ENCODE assay signal across 9 cellular contexts in the genomic region with DNA sequence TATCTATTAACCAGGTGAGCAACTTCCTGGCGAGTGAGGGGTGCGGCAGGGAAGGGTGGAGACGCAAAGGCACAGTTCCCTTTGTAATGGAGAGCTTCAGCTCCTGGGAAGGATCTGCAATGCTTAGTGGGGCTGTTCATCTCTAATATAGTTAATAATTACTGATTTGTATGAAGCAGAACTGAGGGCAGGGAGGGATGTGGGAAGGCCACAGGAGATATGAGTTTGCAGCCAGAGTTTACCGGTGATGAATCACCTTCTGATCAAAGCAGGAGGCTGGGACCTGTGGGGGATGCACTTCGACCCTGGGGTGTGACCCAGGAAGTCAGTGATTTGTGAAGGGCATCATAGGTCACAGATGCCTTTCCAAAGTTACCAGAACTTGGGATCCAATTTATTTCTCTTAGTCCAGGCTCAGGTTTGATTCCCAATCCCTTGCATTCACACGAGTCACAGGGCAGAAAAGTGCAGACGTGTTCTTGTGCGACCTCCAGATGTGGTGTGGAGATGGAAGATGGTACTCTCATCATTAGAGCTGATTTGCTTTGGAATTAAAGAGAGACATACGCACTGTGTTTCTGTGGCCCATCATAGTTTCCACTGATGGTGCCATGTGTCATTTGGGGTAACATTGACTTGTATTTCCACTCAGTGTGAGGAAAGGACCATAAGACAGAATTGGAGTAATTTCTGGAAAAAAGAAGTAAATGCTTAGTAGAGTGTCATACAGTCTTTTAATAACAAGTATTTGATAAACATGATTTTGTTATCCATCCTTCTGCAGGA. TPM values are rescaled to one million over a fixed set of nuclear protein-coding genes. Genes with fewer than 3 reads are reported as not detected.
DNase-seq lines count a peak whose midpoint lies in the region; ATAC-seq and TF ChIP-seq lines count a peak whose summit lies in the region.
"Had no signal": no experiment of that assay in that cellular context is flagged by ENCODE, and none has a peak within 500 bp of the region (broad histone marks: within the 10 kb centered on the region; RNA-seq: fewer than 3 reads in every experiment).

No MANE protein-coding gene starts in this region.

- no peak for TF ChIP-seq POLR2A in lower leg skin (IDR thresholded peaks at IDR 0.05)

- POLR2A ChIA-PET in activated CD8-positive, alpha-beta T cell treated with anti-CD3 and anti-CD28 coated beads for 36 hours (lab: Charles Lee): no interaction called here
- POLR2A ChIA-PET in activated CD8-positive, alpha-beta T cell treated with anti-CD3 and anti-CD28 coated beads, Interleukin-2, amount 10 ng/mL, durations not matched to agents 7 days and 5 days (lab: Charles Lee): interaction anchor here (0.6 kb wide), 1 partner anchor 29 kb away, joined by 3 read pairs; no protein-coding TSS in a partner anchor

- TF ChIP-seq CTCF in activated CD8-positive, alpha-beta T cell treated with anti-CD3 and anti-CD28 coated beads for 36 hours (IDR thresholded peaks at IDR 0.05): no peak
- TF ChIP-seq CTCF in foreskin keratinocyte (conservative IDR thresholded peaks at IDR 0.05): no peak
- no peak for TF ChIP-seq CTCF in lower leg skin (IDR thresholded peaks at IDR 0.05)

- no peak overlapping the region for H3K4me3 ChIP-seq in lower leg skin (ENCODE audit: low read depth, poor library complexity, severe bottlenecking)

- H3K27me3 ChIP-seq in foreskin keratinocyte: no peaks in the 10 kb centered on the region

- H3K27ac Mint-ChIP-seq in activated CD8-positive, alpha-beta T cell treated with anti-CD3 and anti-CD28 coated beads for 36 hours: peak overlapping the region; percentile 64
- no peak overlapping the region for H3K27ac Mint-ChIP-seq in activated CD8-positive, alpha-beta T cell treated with anti-CD3 and anti-CD28 coated beads, Interleukin-2, amount 10 ng/mL, durations not matched to agents 7 days and 5 days
- H3K27ac Mint-ChIP-seq in stimulated activated naive CD8-positive, alpha-beta T cell treated with anti-CD3 and anti-CD28 coated beads, Interleukin-15, Interleukin-2, amounts not matched to agents 100 ng/mL and 50 ng/mL, for 24 hours: peak overlapping the region; percentile 85

- DNase-seq in activated CD8-positive, alpha-beta T cell treated with anti-CD3 and anti-CD28 coated beads for 36 hours: peak; percentile 47
- no peak for DNase-seq in activated CD8-positive, alpha-beta T cell treated with anti-CD3 and anti-CD28 coated beads, Interleukin-2, amount 10 ng/mL, durations not matched to agents 7 days and 5 days
- DNase-seq in foreskin keratinocyte (no peak), lower leg skin (ENCODE audit: low spot score in 2 of 2) (no peak), caudate nucleus (lab: John Stamatoyannopoulos, UW) (no peak)
- DNase-seq: NCI-H1417 treated with DMSO at 0.1 percent for 48 hours had no signal

- H3K27ac ChIP-seq in foreskin keratinocyte: peak overlapping the region; percentile 22
- H3K27ac ChIP-seq in caudate nucleus (ENCODE audit: low read depth, low read length): no peak overlapping the region

- CTCF ChIA-PET in activated CD8-positive, alpha-beta T cell treated with anti-CD3 and anti-CD28 coated beads for 36 hours (lab: Charles Lee): interaction anchor here (1.6 kb wide), 2 partner anchors 11 to 56 kb away, joined by 3 to 4 read pairs; no protein-coding TSS in a partner anchor
- CTCF ChIA-PET in activated CD8-positive, alpha-beta T cell treated with anti-CD3 and anti-CD28 coated beads, Interleukin-2, amount 10 ng/mL, durations not matched to agents 7 days and 5 days (lab: Charles Lee): interaction anchor here (0.7 to 2.7 kb wide), 2 partner anchors 22 to 56 kb away, joined by 3 to 6 read pairs; no protein-coding TSS in a partner anchor

- intact Hi-C loops in activated CD8-positive, alpha-beta T cell treated with anti-CD3 and anti-CD28 coated beads for 36 hours (cut with micrococcal nuclease): loop anchor here (5.0 kb wide), 1 partner anchor 39 kb away; no protein-coding TSS in a partner anchor
- intact Hi-C loops in lower leg skin (cut with DNase I; ENCODE audit: low total_unique reads): no loop called here

- H3K27me3 Mint-ChIP-seq in activated CD8-positive, alpha-beta T cell treated with anti-CD3 and anti-CD28 coated beads for 36 hours: no peaks in the 10 kb centered on the region
- no peaks in the 10 kb centered on the region for H3K27me3 Mint-ChIP-seq in activated CD8-positive, alpha-beta T cell treated with anti-CD3 and anti-CD28 coated beads, Interleukin-2, amount 10 ng/mL, durations not matched to agents 7 days and 5 days (ENCODE audit: low read depth)
- no peaks in the 10 kb centered on the region for H3K27me3 Mint-ChIP-seq in stimulated activated naive CD8-positive, alpha-beta T cell treated with anti-CD3 and anti-CD28 coated beads, Interleukin-15, Interleukin-2, amounts not matched to agents 100 ng/mL and 50 ng/mL, for 24 hours

- H3K9me3 Mint-ChIP-seq in activated CD8-positive, alpha-beta T cell treated with anti-CD3 and anti-CD28 coated beads for 36 hours: no peaks in the 10 kb centered on the region
- no peaks in the 10 kb centered on the region for H3K9me3 Mint-ChIP-seq in activated CD8-positive, alpha-beta T cell treated with anti-CD3 and anti-CD28 coated beads, Interleukin-2, amount 10 ng/mL, durations not matched to agents 7 days and 5 days (ENCODE audit: insufficient read depth)
- no peaks in the 10 kb centered on the region for H3K9me3 Mint-ChIP-seq in stimulated activated naive CD8-positive, alpha-beta T cell treated with anti-CD3 and anti-CD28 coated beads, Interleukin-15, Interleukin-2, amounts not matched to agents 100 ng/mL and 50 ng/mL, for 24 hours

- WGBS in lower leg skin, 2 donors: 59 to 68% methylated on average over 9 of the region's 9 CpGs

- H3K4me1 ChIP-seq in foreskin keratinocyte: peaks cover 35% of the 10 kb centered on the region

- peaks cover 2% of the 10 kb centered on the region for H3K36me3 Mint-ChIP-seq in activated CD8-positive, alpha-beta T cell treated with anti-CD3 and anti-CD28 coated beads for 36 hours (ENCODE audit: low read depth)
- no peaks in the 10 kb centered on the region for H3K36me3 Mint-ChIP-seq in activated CD8-positive, alpha-beta T cell treated with anti-CD3 and anti-CD28 coated beads, Interleukin-2, amount 10 ng/mL, durations not matched to agents 7 days and 5 days (ENCODE audit: low read depth)
- H3K36me3 Mint-ChIP-seq in stimulated activated naive CD8-positive, alpha-beta T cell treated with anti-CD3 and anti-CD28 coated beads, Interleukin-15, Interleukin-2, amounts not matched to agents 100 ng/mL and 50 ng/mL, for 24 hours (ENCODE audit: low read depth): no peaks in the 10 kb centered on the region

- H3K4me3 Mint-ChIP-seq in activated CD8-positive, alpha-beta T cell treated with anti-CD3 and anti-CD28 coated beads for 36 hours: no peak overlapping the region
- no peak overlapping the region for H3K4me3 Mint-ChIP-seq in activated CD8-positive, alpha-beta T cell treated with anti-CD3 and anti-CD28 coated beads, Interleukin-2, amount 10 ng/mL, durations not matched to agents 7 days and 5 days
- peak overlapping the region; percentile 45 for H3K4me3 Mint-ChIP-seq in stimulated activated naive CD8-positive, alpha-beta T cell treated with anti-CD3 and anti-CD28 coated beads, Interleukin-15, Interleukin-2, amounts not matched to agents 100 ng/mL and 50 ng/mL, for 24 hours

- ATAC-seq in activated CD8-positive, alpha-beta T cell treated with anti-CD3 and anti-CD28 coated beads for 36 hours: peak; percentile 52
- ATAC-seq in activated CD8-positive, alpha-beta T cell treated with anti-CD3 and anti-CD28 coated beads, Interleukin-2, amount 10 ng/mL, durations not matched to agents 7 days and 5 days: no peak
- ATAC-seq in HG03175 (IDR thresholded peaks at IDR 0.05; ENCODE audit: unreplicated experiment): peak; percentile 48
- peak; percentile 72 for ATAC-seq in foreskin keratinocyte
- no peak for ATAC-seq in GM19351 (IDR thresholded peaks at IDR 0.05; ENCODE audit: unreplicated experiment)

- peaks cover 56% of the 10 kb centered on the region for H3K4me1 Mint-ChIP-seq in activated CD8-positive, alpha-beta T cell treated with anti-CD3 and anti-CD28 coated beads for 36 hours (ENCODE audit: low read depth)
- H3K4me1 Mint-ChIP-seq in activated CD8-positive, alpha-beta T cell treated with anti-CD3 and anti-CD28 coated beads, Interleukin-2, amount 10 ng/mL, durations not matched to agents 7 days and 5 days (ENCODE audit: low read depth): peaks cover 42% of the 10 kb centered on the region
- peaks cover 70% of the 10 kb centered on the region for H3K4me1 Mint-ChIP-seq in stimulated activated naive CD8-positive, alpha-beta T cell treated with anti-CD3 and anti-CD28 coated beads, Interleukin-15, Interleukin-2, amounts not matched to agents 100 ng/mL and 50 ng/mL, for 24 hours (ENCODE audit: low read depth)

RNA-seq across cellular contexts. Expression of a gene that starts 55.0 kb away (rescaled TPM):
- 10 to 100 TPM; 15.5 to 17.1 TPM for total RNA-seq in activated CD8-positive, alpha-beta T cell treated with anti-CD3 and anti-CD28 coated beads for 36 hours
- 10 to 100 TPM; 15.3 to 18.0 TPM for total RNA-seq in activated CD8-positive, alpha-beta T cell treated with anti-CD3 and anti-CD28 coated beads, Interleukin-2, amount 10 ng/mL, durations not matched to agents 7 days and 5 days
- total RNA-seq in foreskin keratinocyte: 13.8 and 15.8 TPM in 2 replicates
- 3.9 and 5.3 TPM in 2 replicates for polyA plus RNA-seq in foreskin keratinocyte
- 10 to 100 TPM; 34.3 to 43.9 (median 40.3) TPM for total RNA-seq in lower leg skin

Comparison
In these comparisons a context has a peak if more than half of its experiments do, and no peak if none do; other contexts are left out.
1. ATAC-seq: peak in activated CD8-positive, alpha-beta T cell treated with anti-CD3 and anti-CD28 coated beads for 36 hours (single experiment), HG03175 (single experiment) and foreskin keratinocyte (single experiment); none in activated CD8-positive, alpha-beta T cell treated with anti-CD3 and anti-CD28 coated beads, Interleukin-2, amount 10 ng/mL, durations not matched to agents 7 days and 5 days (single experiment) and GM19351 (single experiment).